ENCODE assay signal across 19 cellular contexts in genomic region chr21:45584786-45585185, GRCh38. TPM values are rescaled to one million over a fixed set of nuclear protein-coding genes. Genes with fewer than 3 reads are reported as not detected.
DNase-seq lines count a peak whose midpoint lies in the region; TF ChIP-seq lines count a peak whose summit lies in the region.
"Had no signal": no experiment of that assay in that cellular context is flagged by ENCODE, and none has a peak within 500 bp of the region (broad histone marks: within the 10 kb centered on the region; RNA-seq: fewer than 3 reads in every experiment).

No MANE protein-coding gene starts in this region.

- no peak overlapping the region for H3K4me3 ChIP-seq in coronary artery

- no peak for TF ChIP-seq CTCF in coronary artery (IDR thresholded peaks at IDR 0.05)

- H3K27ac ChIP-seq in coronary artery, result no peak overlapping the region
- H3K27ac ChIP-seq: HL-60 had no signal

- peak; percentile 57 for DNase-seq in activated effector memory CD4-positive, alpha-beta T cell treated with anti-CD3 and anti-CD28 coated beads, Interleukin-2, amount 50 U/mL, for 16 hours
- no peak for DNase-seq in activated effector memory CD4-positive, alpha-beta T cell treated with Interleukin-2 at 50 U/mL for 16 hours
- DNase-seq in coronary artery (ENCODE audit: low spot score), result peak; percentile 38
- peak; percentile 30 for DNase-seq in mesenteric fat pad (ENCODE audit: low spot score)
- DNase-seq in ureter (ENCODE audit: low spot score), result peak; percentile 27
- no peak for DNase-seq in C1 segment of cervical spinal cord (lab: John Stamatoyannopoulos, UW)
- DNase-seq in HUDEP-2 (lab: John Stamatoyannopoulos, UW; ENCODE audit: unreplicated experiment in 76 of 76), result no peak
- DNase-seq: DMS53, GDM1, GOT3, KG1, NCI-H1105, NCI-H1694, NCI-H2081, NCI-H2171 treated with DMSO at 0.1 percent for 48 hours, NCI-H524 treated with DMSO at 0.1 percent for 48 hours, NCI-H82 had no signal

RNA-seq across cellular contexts. Expression of gene SLC19A1, which starts 42.5 kb away (rescaled TPM):
- 21.7 TPM for total RNA-seq in mesenteric fat pad
- 23.0 TPM for total RNA-seq in ureter

RNA-seq across cellular contexts. Expression of gene PCBP3, which starts 58.7 kb away (rescaled TPM):
- total RNA-seq in mesenteric fat pad (32.4 TPM), ureter (7.1 TPM)
- total RNA-seq: HT-29 had no signal

Comparison
In these comparisons a context has a peak if more than half of its experiments do, and no peak if none do; other contexts are left out.
1. DNase-seq: peak in activated effector memory CD4-positive, alpha-beta T cell treated with anti-CD3 and anti-CD28 coated beads, Interleukin-2, amount 50 U/mL, for 16 hours (single experiment), coronary artery (single experiment), mesenteric fat pad (single experiment) and ureter (single experiment); none in activated effector memory CD4-positive, alpha-beta T cell treated with Interleukin-2 at 50 U/mL for 16 hours (single experiment), C1 segment of cervical spinal cord (0 of 14) and HUDEP-2 (0 of 76).